8 cellular contexts compared by ENCODE assay signal in the genomic region with DNA sequence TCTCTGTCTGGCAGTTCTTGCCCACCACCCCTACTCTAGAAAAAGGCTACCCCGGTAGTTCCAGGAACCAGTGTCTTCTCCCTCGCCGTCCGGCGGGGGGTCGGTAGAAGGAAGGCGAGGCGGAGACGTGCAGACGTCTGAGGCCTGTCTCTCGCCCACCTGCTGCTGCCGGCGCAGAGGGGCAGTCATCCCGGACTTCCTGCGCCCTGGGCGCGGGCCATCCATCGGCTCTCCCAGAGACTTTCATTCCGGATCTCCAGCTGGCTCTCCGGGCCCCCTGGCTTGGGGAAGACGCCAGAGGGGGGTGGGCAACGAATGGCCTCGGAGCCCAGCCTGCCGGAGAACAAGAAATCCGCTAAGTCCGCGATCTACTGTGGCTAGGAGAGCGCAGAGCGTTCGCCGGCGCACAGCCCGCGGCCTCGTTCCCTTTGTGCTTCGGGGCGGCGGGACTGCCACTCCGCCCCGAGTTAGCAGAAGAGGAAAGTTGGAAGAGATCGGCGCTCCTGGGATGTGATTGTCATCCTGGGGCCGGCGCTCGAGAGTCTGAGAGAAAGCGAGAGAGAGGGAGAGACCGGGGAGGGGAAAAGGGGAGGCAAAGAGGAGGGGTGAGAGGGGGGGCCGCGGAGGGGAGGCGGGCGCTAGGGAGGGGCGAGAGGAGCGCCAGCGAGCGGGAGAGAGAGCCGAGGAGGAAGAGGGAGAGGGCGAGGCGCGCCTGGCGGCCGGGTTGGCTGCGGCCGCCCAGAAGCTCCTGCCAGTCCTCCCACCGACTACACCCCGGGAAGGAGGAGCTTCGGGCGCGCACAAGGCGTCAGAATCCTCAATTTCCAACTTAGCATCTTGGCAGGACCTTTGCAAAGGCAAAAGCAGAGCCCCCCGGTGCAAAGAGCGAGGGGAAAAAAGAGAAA. TPM values are rescaled to one million over a fixed set of nuclear protein-coding genes. Genes with fewer than 3 reads are reported as not detected.
DNase-seq lines count a peak whose midpoint lies in the region; ATAC-seq, FAIRE-seq and TF ChIP-seq lines count a peak whose summit lies in the region.

Gene IRX5, plus strand, starts transcription at position 832 of the 905 bp plus-strand sequence. CDS start 334 bp downstream, outside the sequence.

- TF ChIP-seq EP300 in SK-N-SH (IDR thresholded peaks at IDR 0.05; ENCODE audit: borderline replicate concordance in 1 of 2, low read depth in 1 of 2, low read length in 1 of 2) = no peak

- peaks cover 30% of the 10 kb centered on the region for H3K4me1 ChIP-seq in A673 (ENCODE audit: insufficient read depth, low read length, poor library complexity, severe bottlenecking)
- peaks cover 0 to 20% of the 10 kb centered on the region in 2 experiments; a peak in 2 of 4 replicates for H3K4me1 ChIP-seq in SK-N-SH (ENCODE audit: control insufficient read depth in 1 of 2, insufficient read depth in 2 of 2, low read depth in 1 of 2, low read length in 1 of 2)
- peaks cover 18% of the 10 kb centered on the region for H3K4me1 ChIP-seq in keratinocyte (ENCODE audit: control insufficient read depth, extremely low read depth, insufficient read depth, low read length)

- BruUV-seq in A673 (replicated peaks; lab: Mats Ljungman, UMichigan) = no TSS peak

- intact Hi-C loops in A673 (cut with micrococcal nuclease; ENCODE audit: unreplicated experiment) = loop anchor here (10.0 kb wide), 1 partner anchor 325 kb away; no protein-coding TSS in a partner anchor

- 1% methylated on average over 55 of the region's 71 CpGs for WGBS in SK-N-SH (ENCODE audit: low lambda C conversion rate)

- peaks cover 27% of the 10 kb centered on the region for H3F3A ChIP-seq in SK-N-SH (replicated peaks; ENCODE audit: insufficient read depth)

- H3K9ac ChIP-seq in SK-N-SH (peak within 1 kb of the TSS; percentile 86), keratinocyte (ENCODE audit: control insufficient read depth, extremely low read depth, insufficient read depth, low read length) (peak within 1 kb of the TSS; percentile 94)

- H4K20me1 ChIP-seq in SK-N-SH (ENCODE audit: insufficient read depth) (peaks cover 24% of the 10 kb centered on the region), keratinocyte (ENCODE audit: control insufficient read depth, extremely low read depth, insufficient read depth, low read length) (no peaks in the 10 kb centered on the region)

- H3K79me2 ChIP-seq in SK-N-SH (ENCODE audit: insufficient read depth) (peaks cover 41% of the 10 kb centered on the region), keratinocyte (ENCODE audit: control insufficient read depth, insufficient read depth, low read length) (peaks cover 69% of the 10 kb centered on the region)

- no peaks in the 10 kb centered on the region for H3K9me2 ChIP-seq in SK-N-SH

- H3K27ac ChIP-seq in A673 (ENCODE audit: low read depth, low read length, poor library complexity, severe bottlenecking) = peak within 1 kb of the TSS; percentile 89
- H3K27ac ChIP-seq in SK-N-SH (ENCODE audit: low read depth in 2 of 2, low read length in 1 of 2) = peak within 1 kb of the TSS; percentile 81 to 87
- peak within 1 kb of the TSS; percentile 95 for H3K27ac ChIP-seq in keratinocyte (ENCODE audit: control insufficient read depth, insufficient read depth, low read length)
- H3K27ac ChIP-seq in skin epidermis = peak within 1 kb of the TSS; percentile 57 to 97 (median 92)

- no peak for ATAC-seq in HG03135 (IDR thresholded peaks at IDR 0.05; ENCODE audit: unreplicated experiment)

- H3K9me1 ChIP-seq in keratinocyte (ENCODE audit: control insufficient read depth, extremely low read depth, insufficient read depth, low read length) = no peaks in the 10 kb centered on the region

- H3K4me2 ChIP-seq in SK-N-SH (peak within 1 kb of the TSS; percentile 100), keratinocyte (ENCODE audit: control insufficient read depth, extremely low read depth, insufficient read depth, low read depth, low read length) (peak within 1 kb of the TSS; percentile 99)

- POLR2A ChIA-PET in A673 (lab: Charles Lee; ENCODE audit: low non-redundant PET) = no interaction called here
- POLR2A ChIA-PET in SK-N-SH (lab: Yijun Ruan, JAX) = interaction anchor here (0.6 kb wide), 1 partner anchor 751 kb away, joined by 3 read pairs; no protein-coding TSS in a partner anchor

- TF ChIP-seq CTCF in A673 (conservative IDR thresholded peaks at IDR 0.05; ENCODE audit: low read depth, low read length) = no peak; the same call in 1 of the 2 replicates
- TF ChIP-seq CTCF in SK-N-SH (IDR thresholded peaks at IDR 0.05) = no peak; the same call in 1 of the 2 replicates
- TF ChIP-seq CTCF in keratinocyte (optimal IDR thresholded peaks at IDR 0.05 in 1 of 3, IDR thresholded peaks at IDR 0.05 in 1 of 3, conservative IDR thresholded peaks at IDR 0.05 in 1 of 3; ENCODE audit: extremely low read depth in 1 of 3, insufficient read depth in 2 of 3, low read length in 3 of 3) = peak in 1 of 3 experiments; percentile 37

- TF ChIP-seq POLR2A in GM12892 (IDR thresholded peaks at IDR 0.05; ENCODE audit: low read depth, low read length) = no peak

- FAIRE-seq in GM12892 (lab: Jason Lieb, UNC) (no peak), keratinocyte (lab: Jason Lieb, UNC) (no peak)

- CTCF ChIA-PET in A673 (lab: Charles Lee) = interaction anchor here (0.9 kb wide), 1 partner anchor 91 kb away, joined by 3 read pairs; no protein-coding TSS in a partner anchor
- CTCF ChIA-PET in SK-N-SH (lab: Yijun Ruan, JAX) = interaction anchor here (0.5 to 2.3 kb wide), 18 partner anchors 10 to 1036 kb away, joined by 3 to 13 read pairs (median 3); partner anchors contain the start of gene IRX6

- peak; percentile 25 for TF ChIP-seq RAD21 in SK-N-SH (IDR thresholded peaks at IDR 0.05; ENCODE audit: low read length)

- H3K9me3 ChIP-seq in A673 (ENCODE audit: low read depth, low read length, poor library complexity, severe bottlenecking) = no peaks in the 10 kb centered on the region
- no peaks in the 10 kb centered on the region for H3K9me3 ChIP-seq in SK-N-SH
- H3K9me3 ChIP-seq in keratinocyte (ENCODE audit: control insufficient read depth, low read depth, low read length) = no peaks in the 10 kb centered on the region

- H3K4me3 ChIP-seq in A673 (ENCODE audit: low read depth, low read length, poor library complexity, severe bottlenecking) = peak within 1 kb of the TSS; percentile 88
- H3K4me3 ChIP-seq in SK-N-SH (ENCODE audit: low read depth in 2 of 2, low read length in 1 of 2) = peak within 1 kb of the TSS; percentile 81 to 89
- H3K4me3 ChIP-seq in keratinocyte (ENCODE audit: control insufficient read depth in 2 of 3, extremely low read depth in 1 of 3, insufficient read depth in 2 of 3, low read depth in 1 of 3, low read length in 3 of 3) = peak within 1 kb of the TSS; percentile 78 to 91 (median 88)
- peak within 1 kb of the TSS; percentile 49 to 80 (median 63) for H3K4me3 ChIP-seq in skin epidermis

- H2AFZ ChIP-seq in SK-N-SH (ENCODE audit: low read depth) (peak within 1 kb of the TSS; percentile 95), keratinocyte (ENCODE audit: control insufficient read depth, low read length) (peak within 1 kb of the TSS; percentile 92)

- H3K27me3 ChIP-seq in A673 (replicated peaks; ENCODE audit: insufficient read depth, low read depth, low read length, poor library complexity) (no peaks in the 10 kb centered on the region), SK-N-SH (ENCODE audit: insufficient read depth) (no peaks in the 10 kb centered on the region), keratinocyte (ENCODE audit: control insufficient read depth, extremely low read depth, insufficient read depth, low read length) (no peaks in the 10 kb centered on the region)

- peaks cover 11% of the 10 kb centered on the region for H3K36me3 ChIP-seq in A673 (ENCODE audit: insufficient read depth, low read length, poor library complexity, severe bottlenecking)
- peaks cover 10 to 12% of the 10 kb centered on the region in 2 experiments for H3K36me3 ChIP-seq in SK-N-SH (replicated peaks in 1 of 2; ENCODE audit: control insufficient read depth in 1 of 2, insufficient read depth in 2 of 2, low read length in 1 of 2)
- H3K36me3 ChIP-seq in keratinocyte (ENCODE audit: control insufficient read depth in 2 of 2, extremely low read depth in 1 of 2, insufficient read depth in 2 of 2, low read length in 2 of 2) = peaks cover 0 to 3% of the 10 kb centered on the region in 2 experiments

- DNase-seq in A673 (ENCODE audit: low spot score) = peak; percentile 98
- DNase-seq in GM12892 (ENCODE audit: insufficient read length) = peak; percentile 21
- peak; percentile 45 for DNase-seq in NCI-H1417 treated with DMSO at 0.1 percent for 48 hours (lab: John Stamatoyannopoulos, UW)
- peak; percentile 92 for DNase-seq in SK-N-SH
- peak; percentile 32 for DNase-seq in cerebellar cortex (ENCODE audit: low spot score)
- DNase-seq in keratinocyte (ENCODE audit: low read depth, low spot score) = peak; percentile 72

- dilution Hi-C loops in keratinocyte (cut with MboI; ENCODE audit: extremely low pct_ligation_motif_present, low sequenced_read_pairs) = no loop called here

TF ChIP-seq in SK-N-SH, 30 proteins besides CTCF, POLR2A, EP300 and RAD21 (continues in another document):
- 0 out of 2 replicates have a peak, but pooled peaks have one; percentile 38 for TF ChIP-seq RCOR1 (IDR thresholded peaks at IDR 0.05; ENCODE audit: low read length)
- peak; percentile 60; the same call in 1 of the 2 replicates for TF ChIP-seq POLR2AphosphoS5 (IDR thresholded peaks at IDR 0.05; ENCODE audit: low read depth, low read length)
- no peak for TF ChIP-seq USF1 (IDR thresholded peaks at IDR 0.05; ENCODE audit: borderline replicate concordance, low read depth)
- TF ChIP-seq TAF1 (IDR thresholded peaks at IDR 0.05; ENCODE audit: borderline replicate concordance, low read depth, low read length) = peak; percentile 78
- peak; percentile 31; the same call in 1 of the 2 replicates for TF ChIP-seq YY1 (IDR thresholded peaks at IDR 0.05; ENCODE audit: low read depth)

RNA-seq across cellular contexts. Expression of gene IRX5, which starts in this region (rescaled TPM):
- 9.0 and 9.3 TPM in 2 replicates for total RNA-seq in A673 (2021)
- polyA plus RNA-seq in GM12892 (2012; ENCODE audit: missing spikeins) = not detected
- polyA plus RNA-seq in SK-N-SH (2012; rRNA removed) = 1.0 and 1.4 TPM in 2 replicates
- polyA plus RNA-seq in SK-N-SH (2012; cell fraction: cytosol; rRNA removed) = 0.91 and 1.3 TPM in 2 replicates
- polyA plus RNA-seq in SK-N-SH (2012; cell fraction: nucleus; rRNA removed) = 1.8 and 2.5 TPM in 2 replicates
- polyA plus RNA-seq in keratinocyte = 2.6 to 2.8 TPM (median 2.7 TPM) in 3 replicates
- polyA plus RNA-seq in keratinocyte (2011; ENCODE audit: low read depth) = 5.7 TPM
- polyA plus RNA-seq in keratinocyte (2011; cell fraction: cytosol; rRNA removed) = 1.8 and 2.7 TPM in 2 replicates
- polyA plus RNA-seq in keratinocyte (2011; cell fraction: nucleus; rRNA removed) = 5.9 and 7.6 TPM in 2 replicates
- 4.0 and 4.2 TPM in 2 replicates for polyA plus RNA-seq in keratinocyte (2012; ENCODE audit: low replicate concordance)
- 1.2 to 1.9 TPM (median 1.5 TPM) in 3 replicates for polyA minus RNA-seq in keratinocyte
- polyA minus RNA-seq in keratinocyte (2011; cell fraction: cytosol; rRNA and poly(A)+ RNA removed) = 12.5 TPM
- polyA minus RNA-seq in keratinocyte (2011; cell fraction: nucleus; rRNA and poly(A)+ RNA removed) = 4.7 and 6.4 TPM in 2 replicates

Comparison
In these comparisons a context has a peak if more than half of its experiments do, and no peak if none do; other contexts are left out.
1. DNase-seq: peak in every context shown above with its lines; median percentile 98 in A673; 92 in SK-N-SH; 72 in keratinocyte; 45 in NCI-H1417 treated with DMSO at 0.1 percent for 48 hours; 32 in cerebellar cortex; 21 in GM12892.